Comparison of ENCODE assay signal across 2 cellular contexts in the genomic region with DNA sequence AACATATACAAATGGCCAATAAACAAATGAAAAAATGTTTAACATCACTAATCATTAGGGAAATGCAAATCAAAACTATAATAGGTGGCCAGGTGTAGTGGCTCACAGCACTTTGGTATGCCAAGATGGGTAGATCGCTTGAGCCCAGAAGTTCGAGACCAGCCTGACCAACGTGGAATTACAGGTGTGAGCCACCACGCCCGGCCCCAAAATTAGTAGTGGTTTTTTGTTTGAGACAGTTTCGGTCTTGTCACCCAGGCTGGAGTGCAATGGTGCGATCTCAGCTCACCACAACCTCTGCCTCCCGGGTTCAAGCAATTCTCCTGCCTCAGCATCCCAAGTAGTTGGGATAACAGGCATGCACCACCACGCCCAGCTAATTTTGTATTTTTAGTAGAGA. TPM values are rescaled to one million over a fixed set of nuclear protein-coding genes. Genes with fewer than 3 reads are reported as not detected.
"Had no signal": no experiment of that assay in that cellular context is flagged by ENCODE, and none has a peak within 500 bp of the region (broad histone marks: within the 10 kb centered on the region; RNA-seq: fewer than 3 reads in every experiment).

No MANE protein-coding gene starts in this region.

RNA-seq across cellular contexts. Expression of a gene that starts 37.6 kb away (rescaled TPM):
- total RNA-seq: activated CD8-positive, alpha-beta memory T cell treated with anti-CD3 and anti-CD28 coated beads, Interleukin-2, amount 10 ng/mL, durations not matched to agents 7 days and 5 days; T-helper 17 cell had no signal
